Comparison of ENCODE assay signal across 1 cellular context in the genomic region with DNA sequence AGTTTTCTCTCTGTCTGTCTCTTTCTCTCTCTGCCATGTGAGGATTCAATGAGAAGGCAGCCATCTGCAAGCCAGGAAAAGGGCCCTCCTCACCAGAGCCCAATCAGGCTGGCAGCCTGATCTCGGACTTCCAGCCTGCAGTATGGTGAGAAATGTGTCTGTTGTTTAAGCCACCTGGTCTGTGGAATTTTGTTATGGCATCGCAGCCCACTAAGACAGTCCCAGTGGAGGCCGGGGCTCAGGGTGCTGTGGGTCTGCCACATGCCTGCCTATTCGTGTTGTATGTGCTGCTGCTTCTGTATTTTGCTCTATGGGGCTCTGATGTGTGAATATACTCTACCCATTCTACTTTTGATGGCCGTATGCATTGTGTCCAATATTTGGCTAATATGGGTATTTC.
TF ChIP-seq lines count a peak whose summit lies in the region.

No MANE protein-coding gene starts in this region.

TF ChIP-seq in GM23338, 12 proteins besides CTCF, POLR2A, EP300 and RAD21 (continued from another document):
- TF ChIP-seq, protein P1, sequence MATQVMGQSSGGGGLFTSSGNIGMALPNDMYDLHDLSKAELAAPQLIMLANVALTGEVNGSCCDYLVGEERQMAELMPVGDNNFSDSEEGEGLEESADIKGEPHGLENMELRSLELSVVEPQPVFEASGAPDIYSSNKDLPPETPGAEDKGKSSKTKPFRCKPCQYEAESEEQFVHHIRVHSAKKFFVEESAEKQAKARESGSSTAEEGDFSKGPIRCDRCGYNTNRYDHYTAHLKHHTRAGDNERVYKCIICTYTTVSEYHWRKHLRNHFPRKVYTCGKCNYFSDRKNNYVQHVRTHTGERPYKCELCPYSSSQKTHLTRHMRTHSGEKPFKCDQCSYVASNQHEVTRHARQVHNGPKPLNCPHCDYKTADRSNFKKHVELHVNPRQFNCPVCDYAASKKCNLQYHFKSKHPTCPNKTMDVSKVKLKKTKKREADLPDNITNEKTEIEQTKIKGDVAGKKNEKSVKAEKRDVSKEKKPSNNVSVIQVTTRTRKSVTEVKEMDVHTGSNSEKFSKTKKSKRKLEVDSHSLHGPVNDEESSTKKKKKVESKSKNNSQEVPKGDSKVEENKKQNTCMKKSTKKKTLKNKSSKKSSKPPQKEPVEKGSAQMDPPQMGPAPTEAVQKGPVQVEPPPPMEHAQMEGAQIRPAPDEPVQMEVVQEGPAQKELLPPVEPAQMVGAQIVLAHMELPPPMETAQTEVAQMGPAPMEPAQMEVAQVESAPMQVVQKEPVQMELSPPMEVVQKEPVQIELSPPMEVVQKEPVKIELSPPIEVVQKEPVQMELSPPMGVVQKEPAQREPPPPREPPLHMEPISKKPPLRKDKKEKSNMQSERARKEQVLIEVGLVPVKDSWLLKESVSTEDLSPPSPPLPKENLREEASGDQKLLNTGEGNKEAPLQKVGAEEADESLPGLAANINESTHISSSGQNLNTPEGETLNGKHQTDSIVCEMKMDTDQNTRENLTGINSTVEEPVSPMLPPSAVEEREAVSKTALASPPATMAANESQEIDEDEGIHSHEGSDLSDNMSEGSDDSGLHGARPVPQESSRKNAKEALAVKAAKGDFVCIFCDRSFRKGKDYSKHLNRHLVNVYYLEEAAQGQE (IDR thresholded peaks at IDR 0.05; ENCODE audit: unreplicated experiment), result no peak
- TF ChIP-seq NANOG (IDR thresholded peaks at IDR 0.05; ENCODE audit: borderline replicate concordance) (no peak), CREB1 (CRISPR knock-in tag; IDR thresholded peaks at IDR 0.05; ENCODE audit: low read depth) (no peak), EZH2phosphoT487 (IDR thresholded peaks at IDR 0.05; ENCODE audit: unreplicated experiment) (no peak)
